8 cellular contexts compared by ENCODE assay signal in genomic region chr22:23361676-23362075, GRCh38.
"Had no signal": no experiment of that assay in that cellular context is flagged by ENCODE, and none has a peak within 500 bp of the region (broad histone marks: within the 10 kb centered on the region; RNA-seq: fewer than 3 reads in every experiment).

No MANE protein-coding gene starts in this region.

- H3K27ac Mint-ChIP-seq: HFFc6 had no signal

- H3K4me1 ChIP-seq: HAP-1 had no signal

- H3K27ac ChIP-seq: GM23248 had no signal

- DNase-seq: GM23248, GOT3, H7, HFFc6, IMR-90 had no signal

- H3K9me3 Mint-ChIP-seq: HFFc6 had no signal

- ATAC-seq: HCT116, K562 had no signal

- H3K9me3 ChIP-seq: HAP-1 had no signal

- H3K4me3 Mint-ChIP-seq: HFFc6 had no signal

- H3K36me3 ChIP-seq: HAP-1 had no signal

- H3K4me3 ChIP-seq: GM23248, HAP-1, K562 had no signal

- H3K9ac ChIP-seq: GM23248 had no signal
